Comparison of ENCODE assay signal across 8 cellular contexts in the genomic region with DNA sequence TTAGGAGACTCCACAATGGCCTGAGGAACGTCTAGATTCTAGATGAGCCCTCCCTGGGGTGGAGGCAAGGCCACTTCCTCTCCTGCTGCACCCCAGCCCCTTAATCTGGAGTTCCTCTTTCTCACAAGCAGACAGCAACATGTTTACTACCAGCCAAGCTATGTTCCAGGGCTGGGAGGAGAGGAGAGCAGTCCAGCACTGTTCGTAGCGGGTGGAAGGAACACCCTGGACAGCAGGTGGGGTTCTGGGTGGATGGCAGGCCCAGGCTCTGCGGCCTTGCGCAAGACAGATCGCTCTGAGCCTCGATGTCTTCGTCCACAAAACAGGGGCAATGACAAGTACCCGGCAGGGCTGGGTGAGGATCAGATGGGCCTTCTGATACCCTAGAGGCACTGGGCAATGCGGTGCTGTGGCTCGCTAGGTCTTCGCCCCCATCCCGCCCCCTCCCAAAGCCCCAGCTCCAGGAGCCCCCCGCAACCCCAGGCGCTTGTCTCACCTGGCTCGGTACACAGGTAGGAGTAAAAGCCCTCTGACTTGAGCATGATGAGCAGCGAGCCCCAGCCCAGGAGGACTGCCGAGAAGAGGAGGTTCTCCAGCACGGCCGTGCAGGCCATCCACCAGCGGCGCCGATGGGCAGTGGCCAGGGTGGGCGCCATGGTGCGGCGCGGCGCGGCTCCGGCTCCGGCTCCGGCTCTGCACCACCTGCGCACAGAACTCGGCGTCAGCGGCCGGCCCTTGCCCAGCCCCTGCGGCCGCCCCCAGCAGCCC. TPM values are rescaled to one million over a fixed set of nuclear protein-coding genes. Genes with fewer than 3 reads are reported as not detected.
DNase-seq lines count a peak whose midpoint lies in the region; FAIRE-seq and TF ChIP-seq lines count a peak whose summit lies in the region.

No MANE protein-coding gene starts in this region.

- H3K27ac Mint-ChIP-seq in activated CD4-positive, alpha-beta T cell treated with anti-CD3 and anti-CD28 coated beads, Interleukin-2, amount 10 ng/mL, durations not matched to agents 24 days and 14 days: no peak overlapping the region
- no peak overlapping the region for H3K27ac Mint-ChIP-seq in nephron

- BruUV-seq in endothelial cell of umbilical vein (replicated peaks; lab: Mats Ljungman, UMichigan): no TSS peak

- H3K4me3 ChIP-seq in endothelial cell of umbilical vein (replicated peaks in 1 of 3; ENCODE audit: insufficient read depth in 1 of 3, low read depth in 1 of 3, low read length in 3 of 3): peak overlapping the region; percentile 53 to 87 (median 57)

- POLR2A ChIA-PET in RWPE1 (lab: Yijun Ruan, JAX; ENCODE audit: low non-redundant PET) (no interaction called here), endothelial cell of umbilical vein (lab: Charles Lee) (interaction anchor here (0.9 kb wide), 1 partner anchor 53 kb away, joined by 3 read pairs; no protein-coding TSS in a partner anchor)

- H3K4me2 ChIP-seq in endothelial cell of umbilical vein (ENCODE audit: insufficient read depth, low read length): peak overlapping the region; percentile 53

- H3K79me2 ChIP-seq in endothelial cell of umbilical vein (ENCODE audit: control insufficient read depth, insufficient read depth, low read length): peaks cover 12% of the 10 kb centered on the region

- peak overlapping the region; percentile 67 for H3K4me3 Mint-ChIP-seq in activated CD4-positive, alpha-beta T cell treated with anti-CD3 and anti-CD28 coated beads, Interleukin-2, amount 10 ng/mL, durations not matched to agents 24 days and 14 days
- H3K4me3 Mint-ChIP-seq in nephron: peak overlapping the region; percentile 67 to 79 (median 79)

- CTCF ChIA-PET in RWPE1 (lab: Yijun Ruan, JAX) (interaction anchor here (0.8 to 3.4 kb wide), 2 partner anchors 53 kb away, joined by 4 to 55 read pairs; no protein-coding TSS in a partner anchor), endothelial cell of umbilical vein (lab: Charles Lee) (interaction anchor here (1.4 to 10.0 kb wide), 4 partner anchors 9 to 262 kb away, joined by 3 to 459 read pairs (median 18); partner anchors contain the start of gene RILP)

- H4K20me1 ChIP-seq in endothelial cell of umbilical vein (replicated peaks; ENCODE audit: control insufficient read depth, extremely low read depth, insufficient read depth, low read length): no peaks in the 10 kb centered on the region

- peaks cover 35% of the 10 kb centered on the region for H3K4me1 ChIP-seq in endothelial cell of umbilical vein (ENCODE audit: control insufficient read depth, extremely low read depth, insufficient read depth, low read length)

- H3K36me3 ChIP-seq in endothelial cell of umbilical vein (ENCODE audit: control insufficient read depth in 2 of 2, extremely low read depth in 1 of 2, insufficient read depth in 2 of 2, low read length in 2 of 2): peaks cover 0 to 2% of the 10 kb centered on the region in 2 experiments

- no peaks in the 10 kb centered on the region for H3K36me3 Mint-ChIP-seq in activated CD4-positive, alpha-beta T cell treated with anti-CD3 and anti-CD28 coated beads, Interleukin-2, amount 10 ng/mL, durations not matched to agents 24 days and 14 days (ENCODE audit: low read depth)
- no peaks in the 10 kb centered on the region for H3K36me3 Mint-ChIP-seq in nephron (ENCODE audit: low read depth)

- H3K27me3 ChIP-seq in endothelial cell of umbilical vein (ENCODE audit: control insufficient read depth in 2 of 2, insufficient read depth in 2 of 2, low read length in 2 of 2): no peaks in the 10 kb centered on the region

- H3K9me3 Mint-ChIP-seq in activated CD4-positive, alpha-beta T cell treated with anti-CD3 and anti-CD28 coated beads, Interleukin-2, amount 10 ng/mL, durations not matched to agents 24 days and 14 days: no peaks in the 10 kb centered on the region
- H3K9me3 Mint-ChIP-seq in nephron: no peaks in the 10 kb centered on the region

- no peak for FAIRE-seq in endothelial cell of umbilical vein (lab: Jason Lieb, UNC)

- peak overlapping the region; percentile 89 for H3K27ac ChIP-seq in RWPE1
- H3K27ac ChIP-seq in endothelial cell of umbilical vein (ENCODE audit: insufficient read depth, low read depth, low read length): no peak overlapping the region

- H2AFZ ChIP-seq in endothelial cell of umbilical vein (ENCODE audit: low read depth, low read length): peak overlapping the region; percentile 4

- peak overlapping the region; percentile 73 for H3K9ac ChIP-seq in endothelial cell of umbilical vein (replicated peaks; ENCODE audit: extremely low read depth, insufficient read depth, low read length)

- peak; percentile 66 for DNase-seq in activated CD4-positive, alpha-beta T cell treated with anti-CD3 and anti-CD28 coated beads, Interleukin-2, amount 10 ng/mL, durations not matched to agents 24 days and 14 days
- no peak for DNase-seq in activated CD4-positive, alpha-beta T cell treated with anti-CD3 and anti-CD28 coated beads, Interleukin-2, amount 50 U/mL, for 4 hours
- DNase-seq in RWPE1 (ENCODE audit: low spot score) (no peak), endothelial cell of umbilical vein (ENCODE audit: low read depth, low spot score) (no peak), AG08395 (ENCODE audit: low spot score) (no peak), putamen (ENCODE audit: low spot score) (no peak)
- no peak for DNase-seq in stimulated activated CD4-positive, alpha-beta T cell treated with anti-CD3 and anti-CD28 coated beads, Interleukin-2, amount 100 ng/mL, for 24 hours

- intact Hi-C loops in activated CD4-positive, alpha-beta T cell treated with anti-CD3 and anti-CD28 coated beads, Interleukin-2, amount 10 ng/mL, durations not matched to agents 24 days and 14 days (cut with micrococcal nuclease): loop anchor here (10.0 kb wide), 1 partner anchor 253 kb away; no protein-coding TSS in a partner anchor
- intact Hi-C loops in endothelial cell of umbilical vein (cut with micrococcal nuclease): loop anchor here (5.0 kb wide), 2 partner anchors 350 to 370 kb away; partner anchors contain the start of gene TRARG1

- TF ChIP-seq CTCF in RWPE1 (conservative IDR thresholded peaks at IDR 0.05; ENCODE audit: low read depth): no peak
- no peak for TF ChIP-seq CTCF in endothelial cell of umbilical vein (IDR thresholded peaks at IDR 0.05; ENCODE audit: extremely low read depth in 1 of 2, insufficient read depth in 1 of 2, low read depth in 1 of 2, low read length in 2 of 2)
- TF ChIP-seq CTCF in nephron (IDR thresholded peaks at IDR 0.05; ENCODE audit: unreplicated experiment in 3 of 3): no peak

- peaks cover 45% of the 10 kb centered on the region for H3K27me3 Mint-ChIP-seq in activated CD4-positive, alpha-beta T cell treated with anti-CD3 and anti-CD28 coated beads, Interleukin-2, amount 10 ng/mL, durations not matched to agents 24 days and 14 days
- peaks cover 64% of the 10 kb centered on the region for H3K27me3 Mint-ChIP-seq in nephron (ENCODE audit: low read depth)

- no peak for TF ChIP-seq POLR2A in endothelial cell of umbilical vein (IDR thresholded peaks at IDR 0.05; ENCODE audit: low read depth, low read length)

- dilution Hi-C loops in endothelial cell of umbilical vein (cut with MboI; ENCODE audit: extremely low pct_ligation_motif_present, low sequenced_read_pairs): no loop called here

- peaks cover 25% of the 10 kb centered on the region for H3K4me1 Mint-ChIP-seq in activated CD4-positive, alpha-beta T cell treated with anti-CD3 and anti-CD28 coated beads, Interleukin-2, amount 10 ng/mL, durations not matched to agents 24 days and 14 days
- peaks cover 21% of the 10 kb centered on the region for H3K4me1 Mint-ChIP-seq in nephron

- H3K9me1 ChIP-seq in endothelial cell of umbilical vein (replicated peaks; ENCODE audit: control insufficient read depth, extremely low read depth, insufficient read depth, low read length): no peaks in the 10 kb centered on the region

- H3K9me3 ChIP-seq in endothelial cell of umbilical vein (replicated peaks; ENCODE audit: control insufficient read depth, insufficient read depth, low read length): no peaks in the 10 kb centered on the region

RNA-seq across cellular contexts. Expression of gene SLC43A2, which starts 1.2 kb away (rescaled TPM):
- 2.8 and 3.4 TPM in 2 replicates for total RNA-seq in activated CD4-positive, alpha-beta T cell treated with anti-CD3 and anti-CD28 coated beads, Interleukin-2, amount 10 ng/mL, durations not matched to agents 24 days and 14 days
- 41.7 and 54.6 TPM in 2 replicates for total RNA-seq in endothelial cell of umbilical vein
- 50.9 and 52.0 TPM in 2 replicates for polyA plus RNA-seq in endothelial cell of umbilical vein
- 37.2 and 44.2 TPM in 2 replicates for polyA plus RNA-seq in endothelial cell of umbilical vein (2011; cell fraction: cytosol; rRNA removed)
- 30.8 and 31.4 TPM in 2 replicates for polyA plus RNA-seq in endothelial cell of umbilical vein (2011; cell fraction: nucleus; rRNA removed)
- polyA plus RNA-seq in endothelial cell of umbilical vein (2012): 64.6 and 71.7 TPM in 2 replicates
- polyA minus RNA-seq in endothelial cell of umbilical vein: 77.7 and 82.9 TPM in 2 replicates
- polyA minus RNA-seq in endothelial cell of umbilical vein (2011; cell fraction: cytosol; rRNA and poly(A)+ RNA removed): 5.3 TPM
- 26.5 and 35.3 TPM in 2 replicates for polyA minus RNA-seq in endothelial cell of umbilical vein (2011; cell fraction: nucleus; rRNA and poly(A)+ RNA removed)

RNA-seq across cellular contexts. Expression of gene SCARF1, which starts 18.1 kb away (rescaled TPM):
- total RNA-seq in activated CD4-positive, alpha-beta T cell treated with anti-CD3 and anti-CD28 coated beads, Interleukin-2, amount 10 ng/mL, durations not matched to agents 24 days and 14 days: 8.4 and 9.5 TPM in 2 replicates
- total RNA-seq in endothelial cell of umbilical vein: 91.5 and 93.7 TPM in 2 replicates
- polyA plus RNA-seq in endothelial cell of umbilical vein: 52.8 and 57.8 TPM in 2 replicates
- 27.0 and 37.5 TPM in 2 replicates for polyA plus RNA-seq in endothelial cell of umbilical vein (2011; cell fraction: cytosol; rRNA removed)
- polyA plus RNA-seq in endothelial cell of umbilical vein (2011; cell fraction: nucleus; rRNA removed): 70.0 and 70.6 TPM in 2 replicates
- 35.4 and 36.1 TPM in 2 replicates for polyA plus RNA-seq in endothelial cell of umbilical vein (2012)
- 28.8 and 29.1 TPM in 2 replicates for polyA minus RNA-seq in endothelial cell of umbilical vein
- polyA minus RNA-seq in endothelial cell of umbilical vein (2011; cell fraction: cytosol; rRNA and poly(A)+ RNA removed): not detected
- 19.8 and 29.4 TPM in 2 replicates for polyA minus RNA-seq in endothelial cell of umbilical vein (2011; cell fraction: nucleus; rRNA and poly(A)+ RNA removed)

RNA-seq across cellular contexts. Expression of gene RILP, which starts 22.3 kb away (rescaled TPM):
- 7.3 and 11.4 TPM in 2 replicates for total RNA-seq in activated CD4-positive, alpha-beta T cell treated with anti-CD3 and anti-CD28 coated beads, Interleukin-2, amount 10 ng/mL, durations not matched to agents 24 days and 14 days
- 8.9 and 9.4 TPM in 2 replicates for total RNA-seq in endothelial cell of umbilical vein
- 9.3 and 10.0 TPM in 2 replicates for polyA plus RNA-seq in endothelial cell of umbilical vein
- 9.8 and 11.0 TPM in 2 replicates for polyA plus RNA-seq in endothelial cell of umbilical vein (2011; cell fraction: cytosol; rRNA removed)
- polyA plus RNA-seq in endothelial cell of umbilical vein (2011; cell fraction: nucleus; rRNA removed): 7.8 and 10.0 TPM in 2 replicates
- 6.9 and 10.5 TPM in 2 replicates for polyA plus RNA-seq in endothelial cell of umbilical vein (2012)
- polyA minus RNA-seq in endothelial cell of umbilical vein: 3.7 and 4.1 TPM in 2 replicates
- polyA minus RNA-seq in endothelial cell of umbilical vein (2011; cell fraction: cytosol; rRNA and poly(A)+ RNA removed): 6.1 TPM
- polyA minus RNA-seq in endothelial cell of umbilical vein (2011; cell fraction: nucleus; rRNA and poly(A)+ RNA removed): 1.2 and 2.6 TPM in 2 replicates

RNA-seq across cellular contexts. Expression of gene PRPF8, which starts 57.3 kb away (rescaled TPM):
- total RNA-seq in activated CD4-positive, alpha-beta T cell treated with anti-CD3 and anti-CD28 coated beads, Interleukin-2, amount 10 ng/mL, durations not matched to agents 24 days and 14 days: 432 and 442 TPM in 2 replicates
- 282 and 301 TPM in 2 replicates for total RNA-seq in endothelial cell of umbilical vein
- 215 and 230 TPM in 2 replicates for polyA plus RNA-seq in endothelial cell of umbilical vein
- 140 and 162 TPM in 2 replicates for polyA plus RNA-seq in endothelial cell of umbilical vein (2011; cell fraction: cytosol; rRNA removed)
- 382 and 429 TPM in 2 replicates for polyA plus RNA-seq in endothelial cell of umbilical vein (2011; cell fraction: nucleus; rRNA removed)
- 185 and 188 TPM in 2 replicates for polyA plus RNA-seq in endothelial cell of umbilical vein (2012)
- 426 and 435 TPM in 2 replicates for polyA minus RNA-seq in endothelial cell of umbilical vein
- polyA minus RNA-seq in endothelial cell of umbilical vein (2011; cell fraction: cytosol; rRNA and poly(A)+ RNA removed): 351 TPM
- 222 and 293 TPM in 2 replicates for polyA minus RNA-seq in endothelial cell of umbilical vein (2011; cell fraction: nucleus; rRNA and poly(A)+ RNA removed)
